8 cellular contexts compared by ENCODE assay signal in genomic region chr18:23377669-23378469, GRCh38.
DNase-seq lines count a peak whose midpoint lies in the region; ATAC-seq and TF ChIP-seq lines count a peak whose summit lies in the region.

No MANE protein-coding gene starts in this region.

- H3K4me1 Mint-ChIP-seq in WTC11: peaks cover 10% of the 10 kb centered on the region

- H3K36me3 Mint-ChIP-seq in activated naive CD4-positive, alpha-beta T cell treated with anti-CD3 and anti-CD28 coated beads, Interleukin-2, amount 50 U/mL, for 72 hours: peaks cover 0 to 8% of the 10 kb centered on the region in 2 donors
- no peaks in the 10 kb centered on the region for H3K36me3 Mint-ChIP-seq in WTC11

- ATAC-seq in activated naive CD4-positive, alpha-beta T cell treated with anti-CD3 and anti-CD28 coated beads, Interleukin-2, amount 50 U/mL, for 72 hours: peak; percentile 79 to 88
- ATAC-seq in WTC11: no peak

- no peaks in the 10 kb centered on the region for H3K79me2 ChIP-seq in OCI-LY1 (ENCODE audit: insufficient read depth, low read length)

- no peak overlapping the region for H3K4me2 ChIP-seq in OCI-LY1 (ENCODE audit: low read length)

- no peaks in the 10 kb centered on the region for H3K27me3 Mint-ChIP-seq in WTC11 (ENCODE audit: low read depth)

- H3K4me1 ChIP-seq in OCI-LY1 (ENCODE audit: insufficient read depth, low read length, severe bottlenecking) (peaks cover 8% of the 10 kb centered on the region), tibial artery (peaks cover 0 to 34% (median 16%) of the 10 kb centered on the region in 4 donors)

- H3K27ac ChIP-seq in OCI-LY1 (ENCODE audit: low read depth, low read length, poor library complexity, severe bottlenecking) (peak overlapping the region; percentile 32), tibial artery (peak overlapping the region; percentile 64 to 80)

- TF ChIP-seq CTCF in OCI-LY1 (IDR thresholded peaks at IDR 0.05; ENCODE audit: low read length) (no peak), foreskin fibroblast (IDR thresholded peaks at IDR 0.05; ENCODE audit: low read depth, low read length) (no peak), tibial artery (IDR thresholded peaks at IDR 0.05) (no peak), WTC11 (IDR thresholded peaks at IDR 0.05) (no peak)

- H3K27me3 ChIP-seq in OCI-LY1 (ENCODE audit: insufficient read depth, low read length) (no peaks in the 10 kb centered on the region), tibial artery (no peaks in the 10 kb centered on the region)

- H3K4me3 ChIP-seq in OCI-LY1 (ENCODE audit: low read depth, low read length, poor library complexity, severe bottlenecking): no peak overlapping the region
- no peak overlapping the region for H3K4me3 ChIP-seq in foreskin fibroblast (ENCODE audit: low read depth in 1 of 2, low read length in 2 of 2)
- H3K4me3 ChIP-seq in tibial artery: no peak overlapping the region

- H3K9me3 ChIP-seq in OCI-LY1 (ENCODE audit: low read length): no peaks in the 10 kb centered on the region
- H3K9me3 ChIP-seq in tibial artery: no peaks in the 10 kb centered on the region

- no peak overlapping the region for H3K9ac ChIP-seq in OCI-LY1 (ENCODE audit: low read length)

- H3K36me3 ChIP-seq in OCI-LY1 (ENCODE audit: insufficient read depth, low read length) (no peaks in the 10 kb centered on the region), tibial artery (peaks cover 0 to 2% (median 0%) of the 10 kb centered on the region in 3 donors)

- no peaks in the 10 kb centered on the region for H3K9me2 ChIP-seq in OCI-LY1 (ENCODE audit: low read depth, low read length)

- intact Hi-C loops in tibial artery (cut with DNase I; ENCODE audit: low total_unique reads): no loop called here

- peak in 1 of 2 donors; percentile 10 for DNase-seq in activated naive CD4-positive, alpha-beta T cell treated with anti-CD3 and anti-CD28 coated beads, Interleukin-2, amount 50 U/mL, for 72 hours (ENCODE audit: low spot score in 2 of 2)
- no peak for DNase-seq in activated naive CD4-positive, alpha-beta T cell treated with Interleukin-2 at 50 U/mL for 16 hours
- DNase-seq in foreskin fibroblast (peak; percentile 75 to 90), tibial artery (no peak), WTC11 (ENCODE audit: low spot score) (no peak), NCI-H2081 treated with DMSO at 0.1 percent for 48 hours (lab: John Stamatoyannopoulos, UW) (no peak), KG1 (lab: John Stamatoyannopoulos, UW) (no peak)

- peak overlapping the region; percentile 81 to 89 for H3K27ac Mint-ChIP-seq in activated naive CD4-positive, alpha-beta T cell treated with anti-CD3 and anti-CD28 coated beads, Interleukin-2, amount 50 U/mL, for 72 hours
- no peak overlapping the region for H3K27ac Mint-ChIP-seq in WTC11

- no peaks in the 10 kb centered on the region for H3K9me3 Mint-ChIP-seq in activated naive CD4-positive, alpha-beta T cell treated with anti-CD3 and anti-CD28 coated beads, Interleukin-2, amount 50 U/mL, for 72 hours
- H3K9me3 Mint-ChIP-seq in WTC11: no peaks in the 10 kb centered on the region

- POLR2A ChIA-PET in WTC11 (lab: Charles Lee): no interaction called here

- H3F3A ChIP-seq in OCI-LY1 (ENCODE audit: insufficient read depth, low read length): no peaks in the 10 kb centered on the region; the same call in 1 of the 2 replicates

- no peaks in the 10 kb centered on the region for H4K20me1 ChIP-seq in OCI-LY1 (ENCODE audit: insufficient read depth, low read length)

- no peak overlapping the region for H2AFZ ChIP-seq in OCI-LY1 (ENCODE audit: low read length)

- no peak overlapping the region for H3K4me3 Mint-ChIP-seq in WTC11

- CTCF ChIA-PET in WTC11 (lab: Charles Lee): interaction anchor here (1.1 to 2.9 kb wide), 6 partner anchors 9 to 247 kb away, joined by 3 to 46 read pairs (median 8); no protein-coding TSS in a partner anchor

TF ChIP-seq in WTC11, 78 proteins besides CTCF, POLR2A, EP300 and RAD21 (continues in another document):
- no peak for TF ChIP-seq ZNF232 (CRISPR knock-in tag; IDR thresholded peaks at IDR 0.05)
- no peak for TF ChIP-seq ZNF532 (CRISPR knock-in tag; IDR thresholded peaks at IDR 0.05; ENCODE audit: borderline replicate concordance)
- no peak for TF ChIP-seq RELA (CRISPR knock-in tag; IDR thresholded peaks at IDR 0.05; ENCODE audit: borderline replicate concordance)
- no peak for TF ChIP-seq ZNF281 (CRISPR knock-in tag; IDR thresholded peaks at IDR 0.05)
- TF ChIP-seq SMAD4 (CRISPR knock-in tag; IDR thresholded peaks at IDR 0.05): no peak
- TF ChIP-seq GTF2I (CRISPR knock-in tag; conservative IDR thresholded peaks at IDR 0.05): no peak
- no peak for TF ChIP-seq CREB1 (CRISPR knock-in tag; IDR thresholded peaks at IDR 0.05)
- no peak for TF ChIP-seq MLX (CRISPR knock-in tag; IDR thresholded peaks at IDR 0.05)
- TF ChIP-seq ATF1 (CRISPR knock-in tag; IDR thresholded peaks at IDR 0.05): no peak
- no peak for TF ChIP-seq TP53 (CRISPR knock-in tag; IDR thresholded peaks at IDR 0.05)
- TF ChIP-seq FOXK1 (CRISPR knock-in tag; IDR thresholded peaks at IDR 0.05): no peak
- TF ChIP-seq, protein P1, sequence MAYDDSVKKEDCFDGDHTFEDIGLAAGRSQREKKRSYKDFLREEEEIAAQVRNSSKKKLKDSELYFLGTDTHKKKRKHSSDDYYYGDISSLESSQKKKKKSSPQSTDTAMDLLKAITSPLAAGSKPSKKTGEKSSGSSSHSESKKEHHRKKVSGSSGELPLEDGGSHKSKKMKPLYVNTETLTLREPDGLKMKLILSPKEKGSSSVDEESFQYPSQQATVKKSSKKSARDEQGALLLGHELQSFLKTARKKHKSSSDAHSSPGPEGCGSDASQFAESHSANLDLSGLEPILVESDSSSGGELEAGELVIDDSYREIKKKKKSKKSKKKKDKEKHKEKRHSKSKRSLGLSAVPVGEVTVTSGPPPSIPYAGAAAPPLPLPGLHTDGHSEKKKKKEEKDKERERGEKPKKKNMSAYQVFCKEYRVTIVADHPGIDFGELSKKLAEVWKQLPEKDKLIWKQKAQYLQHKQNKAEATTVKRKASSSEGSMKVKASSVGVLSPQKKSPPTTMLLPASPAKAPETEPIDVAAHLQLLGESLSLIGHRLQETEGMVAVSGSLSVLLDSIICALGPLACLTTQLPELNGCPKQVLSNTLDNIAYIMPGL (CRISPR knock-in tag; IDR thresholded peaks at IDR 0.05): no peak

Comparison
In these comparisons a context has a peak if more than half of its experiments do, and no peak if none do; other contexts are left out.
1. DNase-seq: peak in foreskin fibroblast (2 of 2); none in activated naive CD4-positive, alpha-beta T cell treated with Interleukin-2 at 50 U/mL for 16 hours (single experiment), tibial artery (0 of 2), WTC11 (single experiment), NCI-H2081 treated with DMSO at 0.1 percent for 48 hours (single experiment) and KG1 (single experiment).